In genomic region chr4:165874072-165874798, GRCh38 we compare ENCODE assay signal across 9 cellular contexts. TPM values are rescaled to one million over a fixed set of nuclear protein-coding genes. Genes with fewer than 3 reads are reported as not detected.
DNase-seq lines count a peak whose midpoint lies in the region; ATAC-seq and TF ChIP-seq lines count a peak whose summit lies in the region.
"Had no signal": no experiment of that assay in that cellular context is flagged by ENCODE, and none has a peak within 500 bp of the region (broad histone marks: within the 10 kb centered on the region; RNA-seq: fewer than 3 reads in every experiment).

No MANE protein-coding gene starts in this region.

- H3K36me3 ChIP-seq in BE2C, result no peaks in the 10 kb centered on the region

- peak overlapping the region; percentile 47 to 52 for H3K4me3 ChIP-seq in foreskin fibroblast (ENCODE audit: low read depth in 1 of 2, low read length in 2 of 2)
- no peak overlapping the region for H3K4me3 ChIP-seq in BE2C (ENCODE audit: low read depth, low read length)

- ATAC-seq in HG03045 (IDR thresholded peaks at IDR 0.05; ENCODE audit: unreplicated experiment), result no peak

- intact Hi-C loops in posterior vena cava (cut with DNase I), result no loop called here

- peak; percentile 9 for DNase-seq in EH (ENCODE audit: low read depth)
- peak; percentile 83 for DNase-seq in NCI-H69 (lab: John Stamatoyannopoulos, UW)
- DNase-seq in foreskin fibroblast, result peak in 1 of 2 donors; percentile 19
- DNase-seq in posterior vena cava (ENCODE audit: low spot score), result peak; percentile 80
- DNase-seq in BE2C, result no peak
- DNase-seq in HUDEP-2 (lab: John Stamatoyannopoulos, UW; ENCODE audit: unreplicated experiment in 76 of 76), result no peak
- DNase-seq in DMS153 (lab: John Stamatoyannopoulos, UW), result no peak
- DNase-seq: stimulated activated CD4-positive, alpha-beta T cell treated with anti-CD3 and anti-CD28 coated beads, Interleukin-12 subunit alpha, Interleukin-12 subunit beta, amount 100 ng/mL, for 4 hours had no signal

- TF ChIP-seq CTCF in foreskin fibroblast (IDR thresholded peaks at IDR 0.05; ENCODE audit: low read depth, low read length), result no peak
- no peak for TF ChIP-seq CTCF in BE2C (IDR thresholded peaks at IDR 0.05; ENCODE audit: low read depth, low read length)

- no peaks in the 10 kb centered on the region; the same call in 1 of the 2 replicates for H3K9me3 ChIP-seq in BE2C

- H3K4me1 ChIP-seq in BE2C, result no peaks in the 10 kb centered on the region

- H3K27me3 ChIP-seq in BE2C, result peaks cover 71% of the 10 kb centered on the region

RNA-seq across cellular contexts. Expression of gene TLL1, which starts 1.2 kb away (rescaled TPM):
- total RNA-seq in posterior vena cava, result 1 to 10 TPM; 7.8 to 9.8 TPM
- polyA plus RNA-seq in BE2C (2012; ENCODE audit: insufficient read depth, insufficient read length, low read depth), result not detected

Comparison
In these comparisons a context has a peak if more than half of its experiments do, and no peak if none do; other contexts are left out.
1. DNase-seq: peak in EH (single experiment), NCI-H69 (single experiment) and posterior vena cava (single experiment); none in BE2C (single experiment), HUDEP-2 (0 of 76) and DMS153 (single experiment).